10 cellular contexts compared by ENCODE assay signal in genomic region chr6:21738180-21739094, GRCh38.
DNase-seq lines count a peak whose midpoint lies in the region; ATAC-seq and TF ChIP-seq lines count a peak whose summit lies in the region.
"Had no signal": no experiment of that assay in that cellular context is flagged by ENCODE, and none has a peak within 500 bp of the region (broad histone marks: within the 10 kb centered on the region; RNA-seq: fewer than 3 reads in every experiment).

No MANE protein-coding gene starts in this region.

- H3K4me3 ChIP-seq in HUES64 (ENCODE audit: low read length) = no peak overlapping the region

- H3K27ac ChIP-seq in C4-2B (peak overlapping the region; percentile 87; the same call in 1 of the 2 replicates), HUES64 (ENCODE audit: low read depth, low read length) (peak overlapping the region; percentile 6; the same call in 1 of the 2 replicates), RWPE1 (no peak overlapping the region)

- H3K9ac ChIP-seq in HUES64 (ENCODE audit: low read depth, low read length) = 0 out of 2 replicates have a peak overlapping the region, but pooled peaks have one; percentile 2

- no peaks in the 10 kb centered on the region for H3K27me3 ChIP-seq in HUES64 (ENCODE audit: insufficient read depth, low read length)

- ATAC-seq in left colon (peak; percentile 45), GM21576 (IDR thresholded peaks at IDR 0.05; ENCODE audit: unreplicated experiment) (no peak), GM18861 (IDR thresholded peaks at IDR 0.05; ENCODE audit: unreplicated experiment) (no peak)

- 75% methylated on average over 5 of the region's 5 CpGs for WGBS in HUES64

- CTCF ChIA-PET in RWPE1 (lab: Yijun Ruan, JAX) = no interaction called here

- H3K4me1 ChIP-seq in HUES64 (ENCODE audit: insufficient read depth, low read length) = peaks cover 87% of the 10 kb centered on the region

- no peaks in the 10 kb centered on the region for H3K36me3 ChIP-seq in HUES64 (ENCODE audit: insufficient read depth, low read length)

- no peaks in the 10 kb centered on the region for H3K9me3 ChIP-seq in HUES64 (ENCODE audit: insufficient read depth, low read depth, low read length)

- peak; percentile 13 for DNase-seq in RWPE1 (ENCODE audit: low spot score)
- peak in 1 of 2 donors; percentile 40 for DNase-seq in left colon
- DNase-seq in Ammon's horn (ENCODE audit: low spot score) = no peak
- DNase-seq in KG1 (lab: John Stamatoyannopoulos, UW) = no peak
- DNase-seq: activated CD4-positive, alpha-beta T cell treated with anti-CD3 and anti-CD28 coated beads, Interleukin-2, amount 50 U/mL, for 1 hour; activated naive CD4-positive, alpha-beta T cell treated with anti-CD3 and anti-CD28 coated beads, Interleukin-2, amount 50 U/mL, for 16 hours had no signal

- TF ChIP-seq CTCF in C4-2B (conservative IDR thresholded peaks at IDR 0.05) = no peak
- TF ChIP-seq CTCF in RWPE1 (conservative IDR thresholded peaks at IDR 0.05; ENCODE audit: low read depth) = no peak

- POLR2A ChIA-PET in RWPE1 (lab: Yijun Ruan, JAX; ENCODE audit: low non-redundant PET) = no interaction called here

- intact Hi-C loops in left colon (cut with DNase I, micrococcal nuclease) = no loop called here
